Comparison of ENCODE assay signal across 9 cellular contexts in genomic region chr19:17420267-17420924, GRCh38. TPM values are rescaled to one million over a fixed set of nuclear protein-coding genes. Genes with fewer than 3 reads are reported as not detected.
A peak's percentile ranks its signal among the peaks of the same experiment; 100 is the strongest.
DNase-seq lines count a peak whose midpoint lies in the region; ATAC-seq and TF ChIP-seq lines count a peak whose summit lies in the region.
"Had no signal": no experiment of that assay in that cellular context is flagged by ENCODE, and none has a peak within 500 bp of the region (broad histone marks: within the 10 kb centered on the region; RNA-seq: fewer than 3 reads in every experiment).

No MANE protein-coding gene starts in this region.

- WGBS in liver, result 9% methylated on average over 38 of the region's 38 CpGs

- H3K4me1 ChIP-seq in liver (ENCODE audit: control insufficient read depth in 4 of 4, insufficient read depth in 4 of 4, low read length in 3 of 4) (peaks cover 0 to 13% (median 8%) of the 10 kb centered on the region in 4 donors), stomach smooth muscle (ENCODE audit: control insufficient read depth, insufficient read depth, low read length) (peaks cover 10% of the 10 kb centered on the region)

- H3K36me3 ChIP-seq in liver (ENCODE audit: control insufficient read depth in 4 of 4, insufficient read depth in 3 of 4, low read depth in 1 of 4, low read length in 3 of 4) (peaks cover 0 to 5% (median 2%) of the 10 kb centered on the region in 4 donors), stomach smooth muscle (ENCODE audit: control insufficient read depth in 2 of 2, insufficient read depth in 2 of 2, low read length in 2 of 2) (peaks cover 0 to 5% of the 10 kb centered on the region in 2 donors)

- ATAC-seq in HG03064 (IDR thresholded peaks at IDR 0.05; ENCODE audit: low read depth, unreplicated experiment), result peak; percentile 14

- H3K27me3 ChIP-seq in liver (ENCODE audit: control insufficient read depth in 4 of 4, insufficient read depth in 4 of 4, low read length in 3 of 4) (no peaks in the 10 kb centered on the region), stomach smooth muscle (ENCODE audit: control insufficient read depth in 1 of 2, insufficient read depth in 2 of 2, low read length in 2 of 2) (no peaks in the 10 kb centered on the region)

- peak overlapping the region in 1 of 2 donors; percentile 39 for H3K9ac ChIP-seq in liver (ENCODE audit: low read depth in 1 of 2, low read length in 2 of 2)
- H3K9ac ChIP-seq in stomach smooth muscle (ENCODE audit: low read length in 2 of 2), result peak overlapping the region; percentile 49 to 55

- peak; percentile 37 for TF ChIP-seq RAD21 in liver (IDR thresholded peaks at IDR 0.05)

- peak overlapping the region; percentile 36 for H3K27ac ChIP-seq in caudate nucleus (ENCODE audit: low read depth, low read length)
- H3K27ac ChIP-seq in liver (ENCODE audit: low read depth in 1 of 2, low read length in 2 of 2), result peak overlapping the region; percentile 14 to 29
- H3K27ac ChIP-seq in stomach smooth muscle (ENCODE audit: low read length), result no peak overlapping the region

- H3K9me3 ChIP-seq in liver (ENCODE audit: control insufficient read depth in 4 of 4, low read length in 3 of 4), result no peaks in the 10 kb centered on the region
- H3K9me3 ChIP-seq in stomach smooth muscle (ENCODE audit: control insufficient read depth in 2 of 2, low read length in 2 of 2), result no peaks in the 10 kb centered on the region

- no peak for TF ChIP-seq CTCF in liver (IDR thresholded peaks at IDR 0.05; ENCODE audit: low read depth, low read length, missing input control)

- H3K4me3 ChIP-seq in liver (ENCODE audit: low read depth in 1 of 3, low read length in 3 of 3) (peak overlapping the region; percentile 71 to 94 (median 91)), stomach smooth muscle (ENCODE audit: low read length in 2 of 2) (peak overlapping the region; percentile 81 to 84)

- peak; percentile 18 to 20 for DNase-seq in activated CD4-positive, alpha-beta T cell treated with anti-CD3 and anti-CD28 coated beads for 4 hours
- no peak for DNase-seq in activated CD4-positive, alpha-beta T cell treated with anti-CD3 and anti-CD28 coated beads, Interleukin-2, amount 50 U/mL, for 4 hours
- DNase-seq in SK-N-DZ (ENCODE audit: low spot score) (peak; percentile 46), caudate nucleus (lab: John Stamatoyannopoulos, UW) (peak in 7 of 61 donors; percentile 5 to 37 (median 32)), hippocampal formation (lab: John Stamatoyannopoulos, UW) (no peak)

TF ChIP-seq in liver, 16 proteins besides CTCF, POLR2A, EP300 and RAD21:
- TF ChIP-seq HNF4G (IDR thresholded peaks at IDR 0.05) (no peak), RXRA (IDR thresholded peaks at IDR 0.05) (peak in 1 of 2 donors; percentile 53)

RNA-seq across cellular contexts. Expression of gene MVB12A, which starts 0.5 kb away (rescaled TPM):
- 149 and 153 TPM in 2 replicates for polyA plus RNA-seq in SK-N-DZ (2014; cell fraction: cytosol; rRNA removed)
- 92.8 and 117 TPM in 2 replicates for polyA plus RNA-seq in SK-N-DZ (2014; cell fraction: nucleus; rRNA removed)
- total RNA-seq in liver, result 10 to 100 TPM in 1 of 2 donors, 1 to 10 TPM in 1; 9.8 to 17.2 TPM
- 10 to 100 TPM; 14.3 to 22.8 TPM for polyA plus RNA-seq in liver

RNA-seq across cellular contexts. Expression of gene BST2, which starts 15.0 kb away (rescaled TPM):
- 28.7 and 30.0 TPM in 2 replicates for polyA plus RNA-seq in SK-N-DZ (2014; cell fraction: cytosol; rRNA removed)
- polyA plus RNA-seq in SK-N-DZ (2014; cell fraction: nucleus; rRNA removed), result 16.6 and 18.5 TPM in 2 replicates
- 10 to 100 TPM; 25.6 to 67.4 TPM for total RNA-seq in liver
- 100 to 1,000 TPM; 179 to 239 TPM for polyA plus RNA-seq in liver

RNA-seq across cellular contexts. Expression of gene CCDC194, which starts 26.4 kb away (rescaled TPM):
- not detected in 2 replicates for polyA plus RNA-seq in SK-N-DZ (2014; cell fraction: cytosol; rRNA removed)
- not detected in 2 replicates for polyA plus RNA-seq in SK-N-DZ (2014; cell fraction: nucleus; rRNA removed)
- under 1 TPM in 1 of 2 donors, not detected in 1; 0.50 TPM for total RNA-seq in liver
- polyA plus RNA-seq in liver, result under 1 TPM in 1 of 2 donors, not detected in 1; 0.12 TPM
- total RNA-seq: glomerular endothelial cell had no signal

RNA-seq across cellular contexts. Expression of gene TMEM221, which starts 28.1 kb away (rescaled TPM):
- 0.07 and 0.25 TPM in 2 replicates for polyA plus RNA-seq in SK-N-DZ (2014; cell fraction: cytosol; rRNA removed)
- not detected in 2 replicates for polyA plus RNA-seq in SK-N-DZ (2014; cell fraction: nucleus; rRNA removed)
- total RNA-seq in liver, result under 1 TPM; 0.08 to 0.14 TPM
- polyA plus RNA-seq in liver, result under 1 TPM; 0.06 to 0.15 TPM

RNA-seq across cellular contexts. Expression of gene NXNL1, which starts 40.3 kb away (rescaled TPM):
- polyA plus RNA-seq in SK-N-DZ (2014; cell fraction: cytosol; rRNA removed), result not detected in 2 replicates
- polyA plus RNA-seq in SK-N-DZ (2014; cell fraction: nucleus; rRNA removed), result not detected in 2 replicates
- not detected for total RNA-seq in liver
- polyA plus RNA-seq in liver, result not detected
- total RNA-seq: glomerular endothelial cell had no signal

Comparison
In these comparisons a context has a peak if more than half of its experiments do, and no peak if none do; other contexts are left out.
1. DNase-seq: peak in activated CD4-positive, alpha-beta T cell treated with anti-CD3 and anti-CD28 coated beads for 4 hours (2 of 2) and SK-N-DZ (single experiment); none in activated CD4-positive, alpha-beta T cell treated with anti-CD3 and anti-CD28 coated beads, Interleukin-2, amount 50 U/mL, for 4 hours (0 of 2) and hippocampal formation (0 of 2).